In genomic region chr17:77403854-77404253, GRCh38 we compare ENCODE assay signal across 14 cellular contexts.
A peak's percentile ranks its signal among the peaks of the same experiment; 100 is the strongest.
DNase-seq lines count a peak whose midpoint lies in the region; ATAC-seq, FAIRE-seq and TF ChIP-seq lines count a peak whose summit lies in the region.
"Had no signal": no experiment of that assay in that cellular context is flagged by ENCODE, and none has a peak within 500 bp of the region (broad histone marks: within the 10 kb centered on the region; RNA-seq: fewer than 3 reads in every experiment).

No MANE protein-coding gene starts in this region.

- POLR2A ChIA-PET in Panc1 (lab: Charles Lee) = no interaction called here
- POLR2A ChIA-PET in endothelial cell of umbilical vein (lab: Charles Lee) = no interaction called here

- no peak overlapping the region for H3K9ac ChIP-seq in endothelial cell of umbilical vein (replicated peaks; ENCODE audit: extremely low read depth, insufficient read depth, low read length)

- H4K20me1 ChIP-seq in endothelial cell of umbilical vein (replicated peaks; ENCODE audit: control insufficient read depth, extremely low read depth, insufficient read depth, low read length) (no peaks in the 10 kb centered on the region), hepatocyte (ENCODE audit: insufficient read depth, poor library complexity, severe bottlenecking) (peaks cover 88% of the 10 kb centered on the region)

- TF ChIP-seq CTCF in Panc1 (IDR thresholded peaks at IDR 0.05) (no peak), endothelial cell of umbilical vein (IDR thresholded peaks at IDR 0.05; ENCODE audit: extremely low read depth in 1 of 2, insufficient read depth in 1 of 2, low read depth in 1 of 2, low read length in 2 of 2) (no peak), hepatocyte (IDR thresholded peaks at IDR 0.05; ENCODE audit: poor library complexity) (no peak)

- TF ChIP-seq POLR2A in endothelial cell of umbilical vein (IDR thresholded peaks at IDR 0.05; ENCODE audit: low read depth, low read length) = no peak

- no peaks in the 10 kb centered on the region for H3K9me1 ChIP-seq in endothelial cell of umbilical vein (replicated peaks; ENCODE audit: control insufficient read depth, extremely low read depth, insufficient read depth, low read length)

- H3K4me1 ChIP-seq in Panc1 (ENCODE audit: control insufficient read depth, insufficient read depth, low read length) (peaks cover 80% of the 10 kb centered on the region), endothelial cell of umbilical vein (ENCODE audit: control insufficient read depth, extremely low read depth, insufficient read depth, low read length) (peaks cover 25% of the 10 kb centered on the region), hepatocyte (ENCODE audit: insufficient read depth) (peaks cover 11% of the 10 kb centered on the region)

- H2AFZ ChIP-seq in endothelial cell of umbilical vein (ENCODE audit: low read depth, low read length) (no peak overlapping the region), hepatocyte (no peak overlapping the region)

- H3K27ac ChIP-seq in Panc1 (ENCODE audit: low read length) (peak overlapping the region; percentile 79), endothelial cell of umbilical vein (ENCODE audit: insufficient read depth, low read depth, low read length) (peak overlapping the region; percentile 63), hepatocyte (no peak overlapping the region)
- H3K27ac ChIP-seq: VCaP had no signal

- dilution Hi-C loops in endothelial cell of umbilical vein (cut with MboI; ENCODE audit: extremely low pct_ligation_motif_present, low sequenced_read_pairs) = no loop called here

- BruUV-seq in Panc1 (replicated peaks; lab: Mats Ljungman, UMichigan) (no TSS peak), endothelial cell of umbilical vein (replicated peaks; lab: Mats Ljungman, UMichigan) (no TSS peak)

- intact Hi-C loops in Panc1 (cut with micrococcal nuclease; ENCODE audit: unreplicated experiment) (no loop called here), endothelial cell of umbilical vein (cut with micrococcal nuclease) (loop anchor here (2.0 kb wide), 1 partner anchor 21 kb away; no protein-coding TSS in a partner anchor)

- in situ Hi-C loops in Panc1 (cut with HindIII; ENCODE audit: low pct_unique_long_range_greater_than_20kb, low sequenced_read_pairs) = no loop called here

- H3K4me3 ChIP-seq in Panc1 (ENCODE audit: low read depth in 2 of 2, low read length in 2 of 2) (no peak overlapping the region), endothelial cell of umbilical vein (replicated peaks in 1 of 3; ENCODE audit: insufficient read depth in 1 of 3, low read depth in 1 of 3, low read length in 3 of 3) (no peak overlapping the region), hepatocyte (no peak overlapping the region)

- peak; percentile 40 for FAIRE-seq in endothelial cell of umbilical vein (lab: Jason Lieb, UNC)
- FAIRE-seq: HepG2, RCC 7860 had no signal

- ATAC-seq in Panc1 = no peak
- no peak for ATAC-seq in stimulated activated effector memory CD8-positive, alpha-beta T cell treated with anti-CD3 and anti-CD28 coated beads, Interleukin-12 subunit alpha, Interleukin-12 subunit beta, amount 100 ng/mL, for 72 hours
- ATAC-seq: HepG2 had no signal

- DNase-seq in T-helper 1 cell (no peak), Panc1 (ENCODE audit: low read depth, low spot score) (no peak), endothelial cell of umbilical vein (ENCODE audit: low read depth, low spot score) (no peak), HuH-7.5 (ENCODE audit: low spot score) (no peak), hepatocyte (ENCODE audit: low spot score) (no peak)
- DNase-seq in stimulated activated effector memory CD8-positive, alpha-beta T cell treated with anti-CD3 and anti-CD28 coated beads, Interleukin-12 subunit alpha, Interleukin-12 subunit beta, amount 100 ng/mL, for 72 hours (ENCODE audit: low spot score in 2 of 2) = no peak
- no peak for DNase-seq in stimulated activated naive CD4-positive, alpha-beta T cell treated with Interleukin-2 at 50 U/mL for 16 hours (lab: John Stamatoyannopoulos, UW)
- DNase-seq: 8988T, DMS79 treated with DMSO at 0.1 percent for 48 hours, NCI-H2029 had no signal

- no peaks in the 10 kb centered on the region for H3K9me3 Mint-ChIP-seq in T-helper 1 cell treated with Interleukin-12 subunit alpha and Interleukin-12 subunit beta and Interleukin-4 antibody, amounts not matched to agents 30 μg/mL and 1 μg/mL, for 36 hours
- H3K9me3 Mint-ChIP-seq in stimulated activated effector memory CD8-positive, alpha-beta T cell treated with anti-CD3 and anti-CD28 coated beads, Interleukin-12 subunit alpha, Interleukin-12 subunit beta, amount 100 ng/mL, for 72 hours = no peaks in the 10 kb centered on the region

- H3K79me2 ChIP-seq in endothelial cell of umbilical vein (ENCODE audit: control insufficient read depth, insufficient read depth, low read length) = peaks cover 7% of the 10 kb centered on the region
- H3K79me2 ChIP-seq in hepatocyte = peaks cover 100% of the 10 kb centered on the region

- H3K36me3 Mint-ChIP-seq in T-helper 1 cell treated with Interleukin-12 subunit alpha and Interleukin-12 subunit beta and Interleukin-4 antibody, amounts not matched to agents 30 μg/mL and 1 μg/mL, for 36 hours (ENCODE audit: low read depth) = peaks cover 49% of the 10 kb centered on the region
- H3K36me3 Mint-ChIP-seq in stimulated activated effector memory CD8-positive, alpha-beta T cell treated with anti-CD3 and anti-CD28 coated beads, Interleukin-12 subunit alpha, Interleukin-12 subunit beta, amount 100 ng/mL, for 72 hours = peaks cover 60% of the 10 kb centered on the region

- no peaks in the 10 kb centered on the region for H3K9me2 ChIP-seq in hepatocyte (replicated peaks; ENCODE audit: insufficient read depth)

- H3K9me3 ChIP-seq in Panc1 (ENCODE audit: control insufficient read depth, insufficient read depth, low read depth, low read length) = no peaks in the 10 kb centered on the region
- H3K9me3 ChIP-seq in endothelial cell of umbilical vein (replicated peaks; ENCODE audit: control insufficient read depth, insufficient read depth, low read length) = no peaks in the 10 kb centered on the region
- H3K9me3 ChIP-seq in hepatocyte (ENCODE audit: low read depth) = no peaks in the 10 kb centered on the region

- H3K4me2 ChIP-seq in endothelial cell of umbilical vein (ENCODE audit: insufficient read depth, low read length) (no peak overlapping the region), hepatocyte (no peak overlapping the region)

- WGBS in hepatocyte (ENCODE audit: low lambda C conversion rate, missing lambda C conversion rate) = 98% methylated on average over 9 of the region's 9 CpGs

- no peaks in the 10 kb centered on the region for H3K36me3 ChIP-seq in Panc1 (ENCODE audit: control insufficient read depth, insufficient read depth, low read length)
- peaks cover 0 to 4% of the 10 kb centered on the region in 2 experiments for H3K36me3 ChIP-seq in endothelial cell of umbilical vein (ENCODE audit: control insufficient read depth in 2 of 2, extremely low read depth in 1 of 2, insufficient read depth in 2 of 2, low read length in 2 of 2)
- H3K36me3 ChIP-seq in hepatocyte (replicated peaks; ENCODE audit: insufficient read depth, low read depth) = no peaks in the 10 kb centered on the region

- peak overlapping the region; percentile 95 for H3K27ac Mint-ChIP-seq in T-helper 1 cell treated with Interleukin-12 subunit alpha and Interleukin-12 subunit beta and Interleukin-4 antibody, amounts not matched to agents 30 μg/mL and 1 μg/mL, for 36 hours
- peak overlapping the region; percentile 92 for H3K27ac Mint-ChIP-seq in stimulated activated effector memory CD8-positive, alpha-beta T cell treated with anti-CD3 and anti-CD28 coated beads, Interleukin-12 subunit alpha, Interleukin-12 subunit beta, amount 100 ng/mL, for 72 hours

- peak overlapping the region; percentile 89 for H3K4me3 Mint-ChIP-seq in T-helper 1 cell treated with Interleukin-12 subunit alpha and Interleukin-12 subunit beta and Interleukin-4 antibody, amounts not matched to agents 30 μg/mL and 1 μg/mL, for 36 hours
- H3K4me3 Mint-ChIP-seq in stimulated activated effector memory CD8-positive, alpha-beta T cell treated with anti-CD3 and anti-CD28 coated beads, Interleukin-12 subunit alpha, Interleukin-12 subunit beta, amount 100 ng/mL, for 72 hours = peak overlapping the region; percentile 94

- no peaks in the 10 kb centered on the region for H3K27me3 Mint-ChIP-seq in T-helper 1 cell treated with Interleukin-12 subunit alpha and Interleukin-12 subunit beta and Interleukin-4 antibody, amounts not matched to agents 30 μg/mL and 1 μg/mL, for 36 hours (ENCODE audit: low read depth)

- CTCF ChIA-PET in Panc1 (lab: Charles Lee) (no interaction called here), endothelial cell of umbilical vein (lab: Charles Lee) (interaction anchor here (1.0 to 2.8 kb wide), 5 partner anchors 14 to 91 kb away, joined by 3 to 18 read pairs (median 4); no protein-coding TSS in a partner anchor)

- peaks cover 74% of the 10 kb centered on the region for H3K4me1 Mint-ChIP-seq in T-helper 1 cell treated with Interleukin-12 subunit alpha and Interleukin-12 subunit beta and Interleukin-4 antibody, amounts not matched to agents 30 μg/mL and 1 μg/mL, for 36 hours (ENCODE audit: low read depth)
- peaks cover 100% of the 10 kb centered on the region for H3K4me1 Mint-ChIP-seq in stimulated activated effector memory CD8-positive, alpha-beta T cell treated with anti-CD3 and anti-CD28 coated beads, Interleukin-12 subunit alpha, Interleukin-12 subunit beta, amount 100 ng/mL, for 72 hours

- H3K27me3 ChIP-seq in Panc1 (ENCODE audit: control insufficient read depth, insufficient read depth, low read length) = no peaks in the 10 kb centered on the region
- H3K27me3 ChIP-seq in endothelial cell of umbilical vein (ENCODE audit: control insufficient read depth in 2 of 2, insufficient read depth in 2 of 2, low read length in 2 of 2) = no peaks in the 10 kb centered on the region
- H3K27me3 ChIP-seq in hepatocyte = no peaks in the 10 kb centered on the region

TF ChIP-seq in endothelial cell of umbilical vein, 7 proteins besides CTCF, POLR2A, EP300 and RAD21:
- TF ChIP-seq MYC (IDR thresholded peaks at IDR 0.05; ENCODE audit: low read depth, low read length) (no peak), POLR2AphosphoS5 (IDR thresholded peaks at IDR 0.05; ENCODE audit: insufficient read depth, low read depth, low read length) (no peak), EZH2 (IDR thresholded peaks at IDR 0.05; ENCODE audit: borderline replicate concordance, low read depth, low read length, severe bottlenecking) (no peak), MAX (IDR thresholded peaks at IDR 0.05; ENCODE audit: insufficient read depth, insufficient read length) (no peak), FOS (IDR thresholded peaks at IDR 0.05; ENCODE audit: borderline replicate concordance, insufficient read depth, low read length) (no peak), JUN (IDR thresholded peaks at IDR 0.05; ENCODE audit: borderline replicate concordance, insufficient read depth, insufficient read length, low read depth) (no peak)
